In the genomic region with DNA sequence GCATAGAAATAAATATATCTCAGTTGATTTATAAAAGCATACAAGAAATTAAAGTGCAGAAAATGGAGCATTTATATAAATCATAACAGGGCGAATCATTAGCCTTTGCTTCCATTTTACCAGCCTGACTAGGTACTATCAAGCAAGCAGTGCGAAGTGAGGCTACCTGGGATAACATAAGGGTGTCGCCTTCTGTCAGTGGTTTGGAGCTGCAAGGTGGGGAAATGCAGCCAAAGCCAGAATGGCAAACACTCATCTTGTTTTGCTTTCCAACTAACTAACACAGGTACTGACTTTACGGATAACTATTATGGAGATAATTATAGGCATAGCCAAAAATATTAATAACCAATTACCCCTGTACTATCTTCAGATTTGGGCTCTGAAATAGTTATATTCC, we compare ENCODE assay signal across 35 cellular contexts.
"Had no signal": no experiment of that assay in that cellular context is flagged by ENCODE, and none has a peak within 500 bp of the region (broad histone marks: within the 10 kb centered on the region; RNA-seq: fewer than 3 reads in every experiment).

No MANE protein-coding gene starts in this region.

- H3K36me3 ChIP-seq: adrenal gland, brain microvascular endothelial cell, breast epithelium had no signal

- H3K4me3 ChIP-seq: adrenal gland, body of pancreas, breast epithelium had no signal

- H3K9me3 Mint-ChIP-seq: activated B cell treated with CpG ODN at 0.5 μM for 24 hours; activated CD4-positive, alpha-beta T cell treated with anti-CD3 and anti-CD28 coated beads, Interleukin-2, amount 10 ng/mL, durations not matched to agents 24 days and 14 days; activated CD8-positive, alpha-beta T cell treated with anti-CD3 and anti-CD28 coated beads for 36 hours; activated naive CD4-positive, alpha-beta T cell treated with anti-CD3 and anti-CD28 coated beads for 36 hours; activated naive CD8-positive, alpha-beta T cell treated with anti-CD3 and anti-CD28 coated beads for 36 hours; activated T-helper 1 cell treated with anti-CD3 and anti-CD28 coated beads, Interleukin-12 subunit alpha, Interleukin-12 subunit beta, Interleukin-2, Interleukin-4 antibody, amounts not matched to agents 30 ng/mL and 10 ng/mL and 1 ng/mL, durations not matched to agents 14 hours and 24 hours and 36 hours; activated T-helper 17 cell treated with anti-CD3 and anti-CD28 coated beads, Interleukin-2, amount 50 U/mL, for 72 hours; T-helper 1 cell treated with Interleukin-12 subunit alpha and Interleukin-12 subunit beta and Interleukin-4 antibody, amounts not matched to agents 30 μg/mL and 1 μg/mL, for 36 hours had no signal

- H3K27ac Mint-ChIP-seq: activated B cell treated with CpG ODN at 0.5 μM for 24 hours; activated CD4-positive, alpha-beta memory T cell treated with anti-CD3 and anti-CD28 coated beads for 36 hours; activated CD4-positive, alpha-beta T cell treated with anti-CD3 and anti-CD28 coated beads, Interleukin-2, amount 10 ng/mL, durations not matched to agents 24 days and 14 days; activated CD8-positive, alpha-beta T cell treated with anti-CD3 and anti-CD28 coated beads for 36 hours; activated naive CD4-positive, alpha-beta T cell treated with anti-CD3 and anti-CD28 coated beads for 36 hours; activated naive CD4-positive, alpha-beta T cell treated with anti-CD3 and anti-CD28 coated beads, Interleukin-2, amount 50 U/mL, for 72 hours; activated naive CD8-positive, alpha-beta T cell treated with anti-CD3 and anti-CD28 coated beads for 36 hours; activated T-cell treated with anti-CD3 and anti-CD28 coated beads, Interleukin-2, amount 50 U/mL, for 72 hours; activated T-helper 1 cell treated with anti-CD3 and anti-CD28 coated beads, Interleukin-12 subunit alpha, Interleukin-12 subunit beta, Interleukin-2, Interleukin-4 antibody, amounts not matched to agents 30 ng/mL and 10 ng/mL and 1 ng/mL, durations not matched to agents 14 hours and 24 hours and 36 hours; activated T-helper 17 cell treated with anti-CD3 and anti-CD28 coated beads, Interleukin-2, amount 50 U/mL, for 72 hours; T-helper 1 cell treated with Interleukin-12 subunit alpha and Interleukin-12 subunit beta and Interleukin-4 antibody, amounts not matched to agents 30 μg/mL and 1 μg/mL, for 36 hours; T-helper 2 cell treated with Interferon-gamma antibody and Interleukin-4, amounts not matched to agents 5 μg/mL and 100 μg/mL, for 36 hours had no signal

- ATAC-seq: activated CD8-positive, alpha-beta T cell treated with anti-CD3 and anti-CD28 coated beads for 36 hours; activated naive CD4-positive, alpha-beta T cell treated with anti-CD3 and anti-CD28 coated beads, Interleukin-2, amount 50 U/mL, for 72 hours; activated T-cell treated with anti-CD3 and anti-CD28 coated beads, Interleukin-2, amount 50 U/mL, for 4 hours; activated T-cell treated with anti-CD3 and anti-CD28 coated beads, Interleukin-2, amount 50 U/mL, for 72 hours; activated T-helper 17 cell treated with anti-CD3 and anti-CD28 coated beads, Interleukin-2, amount 50 U/mL, for 72 hours; body of pancreas had no signal

- H3K36me3 Mint-ChIP-seq: activated CD4-positive, alpha-beta memory T cell treated with anti-CD3 and anti-CD28 coated beads for 36 hours; activated naive CD4-positive, alpha-beta T cell treated with anti-CD3 and anti-CD28 coated beads, Interleukin-2, amount 50 U/mL, for 72 hours; activated naive CD8-positive, alpha-beta T cell treated with anti-CD3 and anti-CD28 coated beads for 36 hours had no signal

- H3K27ac ChIP-seq: adrenal gland, body of pancreas, brain microvascular endothelial cell, breast epithelium, VCaP had no signal

- H3K9me3 ChIP-seq: adrenal gland, body of pancreas, breast epithelium had no signal

- H3K4me3 Mint-ChIP-seq: activated B cell treated with CpG ODN at 0.5 μM for 24 hours; activated CD4-positive, alpha-beta memory T cell treated with anti-CD3 and anti-CD28 coated beads for 36 hours; activated CD4-positive, alpha-beta T cell treated with anti-CD3 and anti-CD28 coated beads, Interleukin-2, amount 10 ng/mL, durations not matched to agents 24 days and 14 days; activated CD8-positive, alpha-beta T cell treated with anti-CD3 and anti-CD28 coated beads for 36 hours; activated naive CD4-positive, alpha-beta T cell treated with anti-CD3 and anti-CD28 coated beads for 36 hours; activated naive CD8-positive, alpha-beta T cell treated with anti-CD3 and anti-CD28 coated beads for 36 hours; activated T-cell treated with anti-CD3 and anti-CD28 coated beads, Interleukin-2, amount 50 U/mL, for 4 hours; activated T-cell treated with anti-CD3 and anti-CD28 coated beads, Interleukin-2, amount 50 U/mL, for 72 hours; activated T-helper 1 cell treated with anti-CD3 and anti-CD28 coated beads, Interleukin-12 subunit alpha, Interleukin-12 subunit beta, Interleukin-2, Interleukin-4 antibody, amounts not matched to agents 30 ng/mL and 10 ng/mL and 1 ng/mL, durations not matched to agents 14 hours and 24 hours and 36 hours; activated T-helper 17 cell treated with anti-CD3 and anti-CD28 coated beads, Interleukin-2, amount 50 U/mL, for 72 hours; T-helper 1 cell treated with Interleukin-12 subunit alpha and Interleukin-12 subunit beta and Interleukin-4 antibody, amounts not matched to agents 30 μg/mL and 1 μg/mL, for 36 hours; T-helper 2 cell treated with Interferon-gamma antibody and Interleukin-4, amounts not matched to agents 5 μg/mL and 100 μg/mL, for 36 hours had no signal

- H3K27me3 Mint-ChIP-seq: activated B cell treated with CpG ODN at 0.5 μM for 24 hours; activated CD4-positive, alpha-beta memory T cell treated with anti-CD3 and anti-CD28 coated beads for 36 hours; activated CD4-positive, alpha-beta T cell treated with anti-CD3 and anti-CD28 coated beads, Interleukin-2, amount 10 ng/mL, durations not matched to agents 24 days and 14 days; activated CD8-positive, alpha-beta T cell treated with anti-CD3 and anti-CD28 coated beads for 36 hours; activated naive CD8-positive, alpha-beta T cell treated with anti-CD3 and anti-CD28 coated beads for 36 hours; activated T-helper 17 cell treated with anti-CD3 and anti-CD28 coated beads, Interleukin-2, amount 50 U/mL, for 72 hours had no signal

- H3K4me1 Mint-ChIP-seq: activated B cell treated with CpG ODN at 0.5 μM for 24 hours; activated CD4-positive, alpha-beta T cell treated with anti-CD3 and anti-CD28 coated beads, Interleukin-2, amount 10 ng/mL, durations not matched to agents 24 days and 14 days; activated naive CD8-positive, alpha-beta T cell treated with anti-CD3 and anti-CD28 coated beads for 36 hours; activated T-helper 17 cell treated with anti-CD3 and anti-CD28 coated beads, Interleukin-2, amount 50 U/mL, for 72 hours had no signal

- DNase-seq: activated B cell treated with CpG ODN at 0.5 μM for 24 hours; activated CD4-positive, alpha-beta memory T cell treated with anti-CD3 and anti-CD28 coated beads for 36 hours; activated CD4-positive, alpha-beta T cell treated with anti-CD3 and anti-CD28 coated beads for 4 hours; activated CD4-positive, alpha-beta T cell treated with anti-CD3 and anti-CD28 coated beads, Interleukin-2, amount 10 ng/mL, durations not matched to agents 24 days and 14 days; activated CD4-positive, alpha-beta T cell treated with anti-CD3 and anti-CD28 coated beads, Interleukin-2, amount 50 U/mL, for 1 hour; activated CD4-positive, alpha-beta T cell treated with anti-CD3 and anti-CD28 coated beads, Interleukin-2, amount 50 U/mL, for 4 hours; activated CD4-positive, CD25-positive, alpha-beta regulatory T cell treated with anti-CD3 and anti-CD28 coated beads, Interleukin-2, amount 50 U/mL, for 72 hours; activated CD8-positive, alpha-beta memory T cell treated with anti-CD3 and anti-CD28 coated beads, Interleukin-2, amount 50 U/mL, for 4 hours; activated CD8-positive, alpha-beta T cell treated with anti-CD3 and anti-CD28 coated beads for 36 hours; activated effector memory CD4-positive, alpha-beta T cell treated with anti-CD3 and anti-CD28 coated beads, Interleukin-2, amount 50 U/mL, for 16 hours; activated gamma-delta T cell treated with Interleukin-2 at 50 U/mL for 16 hours; activated naive CD4-positive, alpha-beta T cell; activated naive CD4-positive, alpha-beta T cell treated with anti-CD3 and anti-CD28 coated beads for 36 hours; activated naive CD4-positive, alpha-beta T cell treated with anti-CD3 and anti-CD28 coated beads, Interleukin-2, amount 50 U/mL, for 16 hours; activated naive CD8-positive, alpha-beta T cell treated with anti-CD3 and anti-CD28 coated beads for 36 hours; activated T-cell treated with anti-CD3 and anti-CD28 coated beads for 4 hours; activated T-cell treated with anti-CD3 and anti-CD28 coated beads, Interleukin-2, amount 50 U/mL, for 1 hour; activated T-cell treated with anti-CD3 and anti-CD28 coated beads, Interleukin-2, amount 50 U/mL, for 4 hours; activated T-cell treated with anti-CD3 and anti-CD28 coated beads, Interleukin-2, amount 50 U/mL, for 72 hours; adrenal gland; amniotic stem cell; aorta; body of pancreas; brain microvascular endothelial cell; central memory CD4-positive, alpha-beta T cell; T-helper 1 cell; T-helper 2 cell; T-helper 9 cell had no signal

- H3K4me1 ChIP-seq: adrenal gland, body of pancreas, breast epithelium had no signal

- H3K27me3 ChIP-seq: adrenal gland, body of pancreas, brain microvascular endothelial cell, breast epithelium had no signal
